ENCODE assay signal across 1 cellular context in the genomic region with DNA sequence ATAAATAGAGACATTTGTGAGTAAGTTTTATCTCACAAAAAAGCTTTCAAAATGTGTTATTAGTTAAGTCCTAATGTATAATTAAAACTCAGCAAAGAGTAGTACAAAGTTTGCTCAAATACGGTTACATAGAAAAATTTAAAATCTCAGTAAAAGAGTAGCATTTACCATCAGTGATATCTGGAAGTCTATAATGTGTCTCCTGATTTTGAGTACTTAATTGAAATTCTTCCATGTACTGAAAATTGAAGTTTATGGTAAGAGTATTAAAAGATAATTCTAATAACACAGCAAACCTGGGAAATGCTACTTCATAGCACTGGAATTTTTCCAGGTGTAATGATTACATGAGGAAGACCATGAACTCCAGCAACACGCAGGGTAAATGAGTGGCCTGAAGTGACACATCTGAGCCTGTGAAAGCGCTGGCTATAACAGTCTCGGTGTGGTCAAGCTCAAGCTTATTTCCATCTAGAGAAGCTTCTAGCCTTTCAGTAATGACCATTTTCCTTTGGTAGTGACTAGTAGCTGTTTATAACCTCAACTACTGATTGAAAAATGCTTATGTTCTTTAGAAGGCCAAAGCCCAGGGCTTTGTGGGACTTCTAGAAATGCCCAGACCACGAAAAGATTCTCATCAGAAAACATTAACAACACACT.
TF ChIP-seq lines count a peak whose summit lies in the region.

No MANE protein-coding gene starts in this region.

TF ChIP-seq in HepG2, 621 proteins besides CTCF, POLR2A, EP300 and RAD21 (continued from another document and continues in another):
- no peak for TF ChIP-seq ZNF160 (CRISPR knock-in tag; IDR thresholded peaks at IDR 0.05)
- TF ChIP-seq ZNF550 (CRISPR knock-in tag; IDR thresholded peaks at IDR 0.05; ENCODE audit: borderline replicate concordance), result no peak
- TF ChIP-seq ZNF614 (CRISPR knock-in tag; IDR thresholded peaks at IDR 0.05; ENCODE audit: borderline replicate concordance), result peak; percentile 91; the same call in 1 of the 2 replicates
- TF ChIP-seq HNF4G (IDR thresholded peaks at IDR 0.05; ENCODE audit: borderline replicate concordance, low read depth, low read length), result peak; percentile 27; the same call in 1 of the 2 replicates
- no peak for TF ChIP-seq HNF4G (CRISPR knock-in tag; IDR thresholded peaks at IDR 0.05; ENCODE audit: borderline replicate concordance, low read depth)
- TF ChIP-seq SP1 (IDR thresholded peaks at IDR 0.05), result no peak
- no peak for TF ChIP-seq SP1 (CRISPR knock-in tag; IDR thresholded peaks at IDR 0.05)
- TF ChIP-seq MIER2 (CRISPR knock-in tag; IDR thresholded peaks at IDR 0.05), result 0 out of 2 replicates have a peak, but pooled peaks have one; percentile 64
- no peak for TF ChIP-seq SP5 (CRISPR knock-in tag; IDR thresholded peaks at IDR 0.05; ENCODE audit: borderline replicate concordance, low read depth)
- no peak for TF ChIP-seq GTF3A (CRISPR knock-in tag; conservative IDR thresholded peaks at IDR 0.05)
- peak; percentile 52 for TF ChIP-seq SKI (IDR thresholded peaks at IDR 0.05; ENCODE audit: partially characterized antibody)
- TF ChIP-seq ZNF564 (CRISPR knock-in tag; IDR thresholded peaks at IDR 0.05), result no peak
- no peak for TF ChIP-seq ZC3H4 (CRISPR knock-in tag; IDR thresholded peaks at IDR 0.05; ENCODE audit: borderline replicate concordance)
- TF ChIP-seq HNF1A (IDR thresholded peaks at IDR 0.05; ENCODE audit: low read depth), result peak; percentile 66
- TF ChIP-seq HNF1A (CRISPR knock-in tag; IDR thresholded peaks at IDR 0.05; ENCODE audit: borderline replicate concordance), result peak; percentile 71; the same call in 1 of the 2 replicates
- TF ChIP-seq TEAD3 (CRISPR knock-in tag; optimal IDR thresholded peaks at IDR 0.05; ENCODE audit: borderline replicate concordance), result peak; percentile 76
- TF ChIP-seq ZNF180 (CRISPR knock-in tag; IDR thresholded peaks at IDR 0.05; ENCODE audit: borderline replicate concordance, low read depth), result no peak
- no peak for TF ChIP-seq ZNF563 (CRISPR knock-in tag; IDR thresholded peaks at IDR 0.05)
- no peak for TF ChIP-seq CEBPB (IDR thresholded peaks at IDR 0.05; ENCODE audit: borderline replicate concordance, low read depth, low read length)
- no peak for TF ChIP-seq ZBTB2 (CRISPR knock-in tag; IDR thresholded peaks at IDR 0.05; ENCODE audit: low read depth)
- peak; percentile 74 for TF ChIP-seq FOSL2 (CRISPR knock-in tag; IDR thresholded peaks at IDR 0.05)
- TF ChIP-seq ZNF530 (CRISPR knock-in tag; IDR thresholded peaks at IDR 0.05; ENCODE audit: low read depth), result no peak
- TF ChIP-seq KAT8 (CRISPR knock-in tag; IDR thresholded peaks at IDR 0.05), result no peak; the same call in 1 of the 2 replicates
- TF ChIP-seq HOXA3 (CRISPR knock-in tag; IDR thresholded peaks at IDR 0.05), result peak; percentile 35; the same call in 1 of the 2 replicates
- peak; percentile 5 to 30; a peak in 1 of 4 replicates for TF ChIP-seq NR2F1 (CRISPR knock-in tag; IDR thresholded peaks at IDR 0.05)
- TF ChIP-seq RCOR2 (CRISPR knock-in tag; IDR thresholded peaks at IDR 0.05), result peak; percentile 44; the same call in 1 of the 2 replicates
- TF ChIP-seq ZNF775 (CRISPR knock-in tag; IDR thresholded peaks at IDR 0.05; ENCODE audit: borderline replicate concordance), result no peak
- no peak for TF ChIP-seq SIN3A (IDR thresholded peaks at IDR 0.05; ENCODE audit: borderline replicate concordance, low read depth, low read length)
- peak; percentile 76; the same call in 1 of the 2 replicates for TF ChIP-seq FOXK1 (CRISPR knock-in tag; IDR thresholded peaks at IDR 0.05; ENCODE audit: borderline replicate concordance, low read depth)
- 0 out of 2 replicates have a peak, but pooled peaks have one; percentile 61 for TF ChIP-seq MEIS1 (CRISPR knock-in tag; IDR thresholded peaks at IDR 0.05; ENCODE audit: borderline replicate concordance)
- TF ChIP-seq FOXM1 (CRISPR knock-in tag; IDR thresholded peaks at IDR 0.05), result no peak
- TF ChIP-seq CEBPG (CRISPR knock-in tag; IDR thresholded peaks at IDR 0.05), result peak; percentile 34; the same call in 1 of the 2 replicates
- no peak for TF ChIP-seq ZNF7 (CRISPR knock-in tag; IDR thresholded peaks at IDR 0.05)
- no peak; the same call in 1 of the 2 replicates for TF ChIP-seq HDAC1 (CRISPR knock-in tag; IDR thresholded peaks at IDR 0.05)
- peak; percentile 57 for TF ChIP-seq TBL1XR1 (IDR thresholded peaks at IDR 0.05; ENCODE audit: borderline replicate concordance, low read length, partially characterized antibody)
- peak; percentile 31; the same call in 1 of the 2 replicates for TF ChIP-seq ZNF792 (CRISPR knock-in tag; IDR thresholded peaks at IDR 0.05)
- no peak for TF ChIP-seq TAF15 (IDR thresholded peaks at IDR 0.05; ENCODE audit: low read depth, low read length, poor library complexity, severe bottlenecking)
- TF ChIP-seq TBX3 (IDR thresholded peaks at IDR 0.05; ENCODE audit: borderline replicate concordance), result peak; percentile 57; the same call in 1 of the 2 replicates
- TF ChIP-seq PAX8 (CRISPR knock-in tag; IDR thresholded peaks at IDR 0.05; ENCODE audit: borderline replicate concordance), result 0 out of 2 replicates have a peak, but pooled peaks have one; percentile 36
- TF ChIP-seq REPIN1 (CRISPR knock-in tag; IDR thresholded peaks at IDR 0.05; ENCODE audit: borderline replicate concordance, low read depth), result no peak
- no peak for TF ChIP-seq AGO1 (IDR thresholded peaks at IDR 0.05; ENCODE audit: low read depth, low read length, poor library complexity, severe bottlenecking)
- no peak for TF ChIP-seq ZNF33B (CRISPR knock-in tag; IDR thresholded peaks at IDR 0.05)
- TF ChIP-seq, protein P1, sequence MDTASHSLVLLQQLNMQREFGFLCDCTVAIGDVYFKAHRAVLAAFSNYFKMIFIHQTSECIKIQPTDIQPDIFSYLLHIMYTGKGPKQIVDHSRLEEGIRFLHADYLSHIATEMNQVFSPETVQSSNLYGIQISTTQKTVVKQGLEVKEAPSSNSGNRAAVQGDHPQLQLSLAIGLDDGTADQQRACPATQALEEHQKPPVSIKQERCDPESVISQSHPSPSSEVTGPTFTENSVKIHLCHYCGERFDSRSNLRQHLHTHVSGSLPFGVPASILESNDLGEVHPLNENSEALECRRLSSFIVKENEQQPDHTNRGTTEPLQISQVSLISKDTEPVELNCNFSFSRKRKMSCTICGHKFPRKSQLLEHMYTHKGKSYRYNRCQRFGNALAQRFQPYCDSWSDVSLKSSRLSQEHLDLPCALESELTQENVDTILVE (CRISPR knock-in tag; IDR thresholded peaks at IDR 0.05), result no peak
- TF ChIP-seq HDAC6 (IDR thresholded peaks at IDR 0.05; ENCODE audit: low read depth, low read length), result no peak
- TF ChIP-seq CBFB (CRISPR knock-in tag; IDR thresholded peaks at IDR 0.05), result no peak
- TF ChIP-seq ZNF703 (CRISPR knock-in tag; IDR thresholded peaks at IDR 0.05; ENCODE audit: borderline replicate concordance), result no peak
- TF ChIP-seq ELF3 (CRISPR knock-in tag; IDR thresholded peaks at IDR 0.05), result no peak; the same call in 1 of the 2 replicates
- TF ChIP-seq U2AF2 (IDR thresholded peaks at IDR 0.05; ENCODE audit: low read depth, low read length), result no peak
- TF ChIP-seq, protein P2, sequence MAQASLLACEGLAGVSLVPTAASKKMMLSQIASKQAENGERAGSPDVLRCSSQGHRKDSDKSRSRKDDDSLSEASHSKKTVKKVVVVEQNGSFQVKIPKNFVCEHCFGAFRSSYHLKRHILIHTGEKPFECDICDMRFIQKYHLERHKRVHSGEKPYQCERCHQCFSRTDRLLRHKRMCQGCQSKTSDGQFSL (CRISPR knock-in tag; IDR thresholded peaks at IDR 0.05), result no peak
- TF ChIP-seq CENPX (CRISPR knock-in tag; IDR thresholded peaks at IDR 0.05), result no peak
- TF ChIP-seq ZNF850 (CRISPR knock-in tag; conservative IDR thresholded peaks at IDR 0.05), result no peak
- TF ChIP-seq ETV5 (CRISPR knock-in tag; IDR thresholded peaks at IDR 0.05; ENCODE audit: borderline replicate concordance), result peak; percentile 55; the same call in 1 of the 2 replicates
- TF ChIP-seq ZNF616 (CRISPR knock-in tag; IDR thresholded peaks at IDR 0.05; ENCODE audit: low read depth), result no peak
- TF ChIP-seq, protein P3, sequence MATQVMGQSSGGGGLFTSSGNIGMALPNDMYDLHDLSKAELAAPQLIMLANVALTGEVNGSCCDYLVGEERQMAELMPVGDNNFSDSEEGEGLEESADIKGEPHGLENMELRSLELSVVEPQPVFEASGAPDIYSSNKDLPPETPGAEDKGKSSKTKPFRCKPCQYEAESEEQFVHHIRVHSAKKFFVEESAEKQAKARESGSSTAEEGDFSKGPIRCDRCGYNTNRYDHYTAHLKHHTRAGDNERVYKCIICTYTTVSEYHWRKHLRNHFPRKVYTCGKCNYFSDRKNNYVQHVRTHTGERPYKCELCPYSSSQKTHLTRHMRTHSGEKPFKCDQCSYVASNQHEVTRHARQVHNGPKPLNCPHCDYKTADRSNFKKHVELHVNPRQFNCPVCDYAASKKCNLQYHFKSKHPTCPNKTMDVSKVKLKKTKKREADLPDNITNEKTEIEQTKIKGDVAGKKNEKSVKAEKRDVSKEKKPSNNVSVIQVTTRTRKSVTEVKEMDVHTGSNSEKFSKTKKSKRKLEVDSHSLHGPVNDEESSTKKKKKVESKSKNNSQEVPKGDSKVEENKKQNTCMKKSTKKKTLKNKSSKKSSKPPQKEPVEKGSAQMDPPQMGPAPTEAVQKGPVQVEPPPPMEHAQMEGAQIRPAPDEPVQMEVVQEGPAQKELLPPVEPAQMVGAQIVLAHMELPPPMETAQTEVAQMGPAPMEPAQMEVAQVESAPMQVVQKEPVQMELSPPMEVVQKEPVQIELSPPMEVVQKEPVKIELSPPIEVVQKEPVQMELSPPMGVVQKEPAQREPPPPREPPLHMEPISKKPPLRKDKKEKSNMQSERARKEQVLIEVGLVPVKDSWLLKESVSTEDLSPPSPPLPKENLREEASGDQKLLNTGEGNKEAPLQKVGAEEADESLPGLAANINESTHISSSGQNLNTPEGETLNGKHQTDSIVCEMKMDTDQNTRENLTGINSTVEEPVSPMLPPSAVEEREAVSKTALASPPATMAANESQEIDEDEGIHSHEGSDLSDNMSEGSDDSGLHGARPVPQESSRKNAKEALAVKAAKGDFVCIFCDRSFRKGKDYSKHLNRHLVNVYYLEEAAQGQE (IDR thresholded peaks at IDR 0.05; ENCODE audit: borderline replicate concordance in 1 of 2, low read depth in 1 of 2, low read length in 2 of 2), result peak in 1 of 2 experiments; percentile 47; a peak in 1 of 4 replicates
- TF ChIP-seq, protein P4, sequence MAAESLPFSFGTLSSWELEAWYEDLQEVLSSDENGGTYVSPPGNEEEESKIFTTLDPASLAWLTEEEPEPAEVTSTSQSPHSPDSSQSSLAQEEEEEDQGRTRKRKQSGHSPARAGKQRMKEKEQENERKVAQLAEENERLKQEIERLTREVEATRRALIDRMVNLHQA (CRISPR knock-in tag; IDR thresholded peaks at IDR 0.05), result no peak
- no peak for TF ChIP-seq GATA4 (IDR thresholded peaks at IDR 0.05; ENCODE audit: borderline replicate concordance, low read depth)
- TF ChIP-seq CREBL2 (CRISPR knock-in tag; IDR thresholded peaks at IDR 0.05; ENCODE audit: borderline replicate concordance), result no peak
- no peak for TF ChIP-seq HOXA5 (CRISPR knock-in tag; IDR thresholded peaks at IDR 0.05)
- no peak for TF ChIP-seq SKIL (CRISPR knock-in tag; IDR thresholded peaks at IDR 0.05; ENCODE audit: borderline replicate concordance)
